In genomic region chr3:123096126-123096525, GRCh38 we compare ENCODE assay signal across 18 cellular contexts.
"Had no signal": no experiment of that assay in that cellular context is flagged by ENCODE, and none has a peak within 500 bp of the region (broad histone marks: within the 10 kb centered on the region; RNA-seq: fewer than 3 reads in every experiment).

No MANE protein-coding gene starts in this region.

- H3K27me3 ChIP-seq: testis had no signal

- H3K27me3 Mint-ChIP-seq: activated naive CD8-positive, alpha-beta T cell treated with anti-CD3 and anti-CD28 coated beads, Interleukin-2, amount 10 ng/mL, durations not matched to agents 7 days and 5 days; naive B cell; progenitor cell of endocrine pancreas had no signal

- H3K4me3 ChIP-seq: lower lobe of right lung, skin epidermis, testis had no signal

- DNase-seq: activated CD4-positive, alpha-beta T cell treated with anti-CD3 and anti-CD28 coated beads for 1 hour; activated CD4-positive, alpha-beta T cell treated with anti-CD3 and anti-CD28 coated beads, Interleukin-2, amount 50 U/mL, for 1 hour; activated CD8-positive, alpha-beta T cell treated with anti-CD3 and anti-CD28 coated beads, Interleukin-2, amount 10 ng/mL, durations not matched to agents 7 days and 5 days; activated naive CD4-positive, alpha-beta T cell; activated naive CD8-positive, alpha-beta T cell treated with anti-CD3 and anti-CD28 coated beads, Interleukin-2, amount 10 ng/mL, durations not matched to agents 7 days and 5 days; amniotic stem cell; cerebellar nuclear complex; cortex of kidney; lower lobe of right lung; mesendoderm; naive B cell; stimulated activated CD4-positive, alpha-beta T cell treated with anti-CD3 and anti-CD28 coated beads, Interleukin-15, amount 100 ng/mL, for 24 hours; stimulated activated CD8-positive, alpha-beta memory T cell treated with anti-CD3 and anti-CD28 coated beads, Interleukin-4, amount 100 ng/mL, for 48 hours; stimulated activated naive CD4-positive, alpha-beta T cell; T-helper 1 cell had no signal

- H3K9me3 Mint-ChIP-seq: activated naive CD8-positive, alpha-beta T cell treated with anti-CD3 and anti-CD28 coated beads, Interleukin-2, amount 10 ng/mL, durations not matched to agents 7 days and 5 days; naive B cell had no signal

- H3K4me3 Mint-ChIP-seq: activated CD8-positive, alpha-beta T cell treated with anti-CD3 and anti-CD28 coated beads, Interleukin-2, amount 10 ng/mL, durations not matched to agents 7 days and 5 days; activated naive CD8-positive, alpha-beta T cell treated with anti-CD3 and anti-CD28 coated beads, Interleukin-2, amount 10 ng/mL, durations not matched to agents 7 days and 5 days; naive B cell had no signal

- H3K27ac Mint-ChIP-seq: activated CD8-positive, alpha-beta T cell treated with anti-CD3 and anti-CD28 coated beads, Interleukin-2, amount 10 ng/mL, durations not matched to agents 7 days and 5 days; activated naive CD8-positive, alpha-beta T cell treated with anti-CD3 and anti-CD28 coated beads, Interleukin-2, amount 10 ng/mL, durations not matched to agents 7 days and 5 days; progenitor cell of endocrine pancreas had no signal

- H3K9me3 ChIP-seq: lower lobe of right lung, testis had no signal

- H3K27ac ChIP-seq: lower lobe of right lung, skin epidermis, testis had no signal

- ATAC-seq: activated CD8-positive, alpha-beta T cell treated with anti-CD3 and anti-CD28 coated beads, Interleukin-2, amount 10 ng/mL, durations not matched to agents 7 days and 5 days had no signal
